In the genomic region with DNA sequence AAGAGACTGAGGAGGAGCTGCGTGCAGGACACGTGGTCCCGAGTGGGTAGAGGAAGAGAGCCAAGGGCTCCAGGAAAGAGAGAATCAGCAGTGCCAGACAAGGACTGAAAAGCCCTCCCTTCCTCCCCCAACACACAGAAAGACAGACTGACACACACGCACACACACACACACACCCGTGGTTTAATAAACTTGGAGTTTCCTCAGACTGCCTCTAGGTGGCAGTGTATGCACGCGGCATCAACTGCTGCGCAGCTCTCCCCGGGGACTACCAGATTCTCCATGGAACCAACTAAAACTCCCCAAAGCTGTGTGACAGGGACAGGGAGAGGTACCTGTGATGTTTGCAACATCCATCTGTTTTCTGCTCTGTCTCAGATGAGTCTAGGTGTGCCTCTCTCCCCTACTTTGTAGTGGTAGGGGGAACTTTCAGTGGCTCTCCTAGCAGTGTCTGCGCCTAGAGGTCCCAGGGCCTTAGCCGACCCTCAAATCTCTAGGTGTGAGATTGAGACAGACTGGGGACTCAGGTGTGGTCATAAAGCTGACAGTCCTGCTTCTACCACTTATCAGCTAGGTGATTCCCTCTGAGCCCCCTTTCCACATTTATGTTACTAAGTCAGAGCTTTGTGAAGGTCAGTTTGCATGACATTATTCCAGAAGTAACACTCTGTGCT, we compare ENCODE assay signal across 1 cellular context.
TF ChIP-seq lines count a peak whose summit lies in the region.

No MANE protein-coding gene starts in this region.

TF ChIP-seq in K562, 482 proteins besides CTCF, POLR2A, EP300 and RAD21 (continued from another document and continues in another):
- TF ChIP-seq, protein P1, sequence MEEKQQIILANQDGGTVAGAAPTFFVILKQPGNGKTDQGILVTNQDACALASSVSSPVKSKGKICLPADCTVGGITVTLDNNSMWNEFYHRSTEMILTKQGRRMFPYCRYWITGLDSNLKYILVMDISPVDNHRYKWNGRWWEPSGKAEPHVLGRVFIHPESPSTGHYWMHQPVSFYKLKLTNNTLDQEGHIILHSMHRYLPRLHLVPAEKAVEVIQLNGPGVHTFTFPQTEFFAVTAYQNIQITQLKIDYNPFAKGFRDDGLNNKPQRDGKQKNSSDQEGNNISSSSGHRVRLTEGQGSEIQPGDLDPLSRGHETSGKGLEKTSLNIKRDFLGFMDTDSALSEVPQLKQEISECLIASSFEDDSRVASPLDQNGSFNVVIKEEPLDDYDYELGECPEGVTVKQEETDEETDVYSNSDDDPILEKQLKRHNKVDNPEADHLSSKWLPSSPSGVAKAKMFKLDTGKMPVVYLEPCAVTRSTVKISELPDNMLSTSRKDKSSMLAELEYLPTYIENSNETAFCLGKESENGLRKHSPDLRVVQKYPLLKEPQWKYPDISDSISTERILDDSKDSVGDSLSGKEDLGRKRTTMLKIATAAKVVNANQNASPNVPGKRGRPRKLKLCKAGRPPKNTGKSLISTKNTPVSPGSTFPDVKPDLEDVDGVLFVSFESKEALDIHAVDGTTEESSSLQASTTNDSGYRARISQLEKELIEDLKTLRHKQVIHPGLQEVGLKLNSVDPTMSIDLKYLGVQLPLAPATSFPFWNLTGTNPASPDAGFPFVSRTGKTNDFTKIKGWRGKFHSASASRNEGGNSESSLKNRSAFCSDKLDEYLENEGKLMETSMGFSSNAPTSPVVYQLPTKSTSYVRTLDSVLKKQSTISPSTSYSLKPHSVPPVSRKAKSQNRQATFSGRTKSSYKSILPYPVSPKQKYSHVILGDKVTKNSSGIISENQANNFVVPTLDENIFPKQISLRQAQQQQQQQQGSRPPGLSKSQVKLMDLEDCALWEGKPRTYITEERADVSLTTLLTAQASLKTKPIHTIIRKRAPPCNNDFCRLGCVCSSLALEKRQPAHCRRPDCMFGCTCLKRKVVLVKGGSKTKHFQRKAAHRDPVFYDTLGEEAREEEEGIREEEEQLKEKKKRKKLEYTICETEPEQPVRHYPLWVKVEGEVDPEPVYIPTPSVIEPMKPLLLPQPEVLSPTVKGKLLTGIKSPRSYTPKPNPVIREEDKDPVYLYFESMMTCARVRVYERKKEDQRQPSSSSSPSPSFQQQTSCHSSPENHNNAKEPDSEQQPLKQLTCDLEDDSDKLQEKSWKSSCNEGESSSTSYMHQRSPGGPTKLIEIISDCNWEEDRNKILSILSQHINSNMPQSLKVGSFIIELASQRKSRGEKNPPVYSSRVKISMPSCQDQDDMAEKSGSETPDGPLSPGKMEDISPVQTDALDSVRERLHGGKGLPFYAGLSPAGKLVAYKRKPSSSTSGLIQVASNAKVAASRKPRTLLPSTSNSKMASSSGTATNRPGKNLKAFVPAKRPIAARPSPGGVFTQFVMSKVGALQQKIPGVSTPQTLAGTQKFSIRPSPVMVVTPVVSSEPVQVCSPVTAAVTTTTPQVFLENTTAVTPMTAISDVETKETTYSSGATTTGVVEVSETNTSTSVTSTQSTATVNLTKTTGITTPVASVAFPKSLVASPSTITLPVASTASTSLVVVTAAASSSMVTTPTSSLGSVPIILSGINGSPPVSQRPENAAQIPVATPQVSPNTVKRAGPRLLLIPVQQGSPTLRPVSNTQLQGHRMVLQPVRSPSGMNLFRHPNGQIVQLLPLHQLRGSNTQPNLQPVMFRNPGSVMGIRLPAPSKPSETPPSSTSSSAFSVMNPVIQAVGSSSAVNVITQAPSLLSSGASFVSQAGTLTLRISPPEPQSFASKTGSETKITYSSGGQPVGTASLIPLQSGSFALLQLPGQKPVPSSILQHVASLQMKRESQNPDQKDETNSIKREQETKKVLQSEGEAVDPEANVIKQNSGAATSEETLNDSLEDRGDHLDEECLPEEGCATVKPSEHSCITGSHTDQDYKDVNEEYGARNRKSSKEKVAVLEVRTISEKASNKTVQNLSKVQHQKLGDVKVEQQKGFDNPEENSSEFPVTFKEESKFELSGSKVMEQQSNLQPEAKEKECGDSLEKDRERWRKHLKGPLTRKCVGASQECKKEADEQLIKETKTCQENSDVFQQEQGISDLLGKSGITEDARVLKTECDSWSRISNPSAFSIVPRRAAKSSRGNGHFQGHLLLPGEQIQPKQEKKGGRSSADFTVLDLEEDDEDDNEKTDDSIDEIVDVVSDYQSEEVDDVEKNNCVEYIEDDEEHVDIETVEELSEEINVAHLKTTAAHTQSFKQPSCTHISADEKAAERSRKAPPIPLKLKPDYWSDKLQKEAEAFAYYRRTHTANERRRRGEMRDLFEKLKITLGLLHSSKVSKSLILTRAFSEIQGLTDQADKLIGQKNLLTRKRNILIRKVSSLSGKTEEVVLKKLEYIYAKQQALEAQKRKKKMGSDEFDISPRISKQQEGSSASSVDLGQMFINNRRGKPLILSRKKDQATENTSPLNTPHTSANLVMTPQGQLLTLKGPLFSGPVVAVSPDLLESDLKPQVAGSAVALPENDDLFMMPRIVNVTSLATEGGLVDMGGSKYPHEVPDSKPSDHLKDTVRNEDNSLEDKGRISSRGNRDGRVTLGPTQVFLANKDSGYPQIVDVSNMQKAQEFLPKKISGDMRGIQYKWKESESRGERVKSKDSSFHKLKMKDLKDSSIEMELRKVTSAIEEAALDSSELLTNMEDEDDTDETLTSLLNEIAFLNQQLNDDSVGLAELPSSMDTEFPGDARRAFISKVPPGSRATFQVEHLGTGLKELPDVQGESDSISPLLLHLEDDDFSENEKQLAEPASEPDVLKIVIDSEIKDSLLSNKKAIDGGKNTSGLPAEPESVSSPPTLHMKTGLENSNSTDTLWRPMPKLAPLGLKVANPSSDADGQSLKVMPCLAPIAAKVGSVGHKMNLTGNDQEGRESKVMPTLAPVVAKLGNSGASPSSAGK (IDR thresholded peaks at IDR 0.05): no peak
- TF ChIP-seq ZBTB2 (IDR thresholded peaks at IDR 0.05) (peak; percentile 51; the same call in 1 of the 2 replicates), TCF7L2 (IDR thresholded peaks at IDR 0.05; ENCODE audit: low read depth, low read length) (no peak), ZBTB5 (IDR thresholded peaks at IDR 0.05) (no peak), RBM22 (IDR thresholded peaks at IDR 0.05; ENCODE audit: low read depth, low read length, poor library complexity, severe bottlenecking) (no peak), TAF15 (IDR thresholded peaks at IDR 0.05; ENCODE audit: low read depth, low read length) (no peak), NUFIP1 (IDR thresholded peaks at IDR 0.05; ENCODE audit: partially characterized antibody) (peak; percentile 45), ZNF398 (CRISPR knock-in tag; IDR thresholded peaks at IDR 0.05) (no peak), SREBF1 (IDR thresholded peaks at IDR 0.05; ENCODE audit: borderline replicate concordance, low read depth, low read length) (no peak), BMI1 (IDR thresholded peaks at IDR 0.05; ENCODE audit: low read length) (no peak), XRCC4 (IDR thresholded peaks at IDR 0.05; ENCODE audit: extremely low read depth, insufficient read depth, insufficient read length) (no peak), EP400 (IDR thresholded peaks at IDR 0.05) (no peak), XRCC5 (IDR thresholded peaks at IDR 0.05; ENCODE audit: low read depth, low read length) (peak; percentile 96), ZNF551 (CRISPR knock-in tag; IDR thresholded peaks at IDR 0.05) (no peak), PHTF2 (CRISPR knock-in tag; IDR thresholded peaks at IDR 0.05) (no peak), COPS2 (conservative IDR thresholded peaks at IDR 0.05) (no peak), RBM15 (IDR thresholded peaks at IDR 0.05; ENCODE audit: insufficient read depth, low read length) (no peak), FOXK2 (conservative IDR thresholded peaks at IDR 0.05 in 1 of 2, IDR thresholded peaks at IDR 0.05 in 1 of 2; ENCODE audit: low read depth in 2 of 2) (peak; percentile 42 to 53; a peak in 2 of 4 replicates), ARID1B (IDR thresholded peaks at IDR 0.05) (no peak; the same call in 1 of the 2 replicates), ZBTB17 (CRISPR knock-in tag; IDR thresholded peaks at IDR 0.05) (no peak), CEBPZ (IDR thresholded peaks at IDR 0.05; ENCODE audit: borderline replicate concordance, low read depth, low read length) (no peak), GTF2A2 (tag; IDR thresholded peaks at IDR 0.05) (no peak), SAP30 (IDR thresholded peaks at IDR 0.05; ENCODE audit: borderline replicate concordance, insufficient read depth, low read depth, low read length, poor library complexity, severe bottlenecking) (no peak), OTX1 (CRISPR knock-in tag; IDR thresholded peaks at IDR 0.05) (no peak; the same call in 1 of the 2 replicates), ZNF695 (CRISPR knock-in tag; IDR thresholded peaks at IDR 0.05) (no peak), CHD4 (IDR thresholded peaks at IDR 0.05; ENCODE audit: insufficient read depth, insufficient replicate concordance, low read depth, low read length, poor library complexity, severe bottlenecking) (no peak), KLF10 (CRISPR knock-in tag; IDR thresholded peaks at IDR 0.05) (no peak)
- TF ChIP-seq, protein P2, sequence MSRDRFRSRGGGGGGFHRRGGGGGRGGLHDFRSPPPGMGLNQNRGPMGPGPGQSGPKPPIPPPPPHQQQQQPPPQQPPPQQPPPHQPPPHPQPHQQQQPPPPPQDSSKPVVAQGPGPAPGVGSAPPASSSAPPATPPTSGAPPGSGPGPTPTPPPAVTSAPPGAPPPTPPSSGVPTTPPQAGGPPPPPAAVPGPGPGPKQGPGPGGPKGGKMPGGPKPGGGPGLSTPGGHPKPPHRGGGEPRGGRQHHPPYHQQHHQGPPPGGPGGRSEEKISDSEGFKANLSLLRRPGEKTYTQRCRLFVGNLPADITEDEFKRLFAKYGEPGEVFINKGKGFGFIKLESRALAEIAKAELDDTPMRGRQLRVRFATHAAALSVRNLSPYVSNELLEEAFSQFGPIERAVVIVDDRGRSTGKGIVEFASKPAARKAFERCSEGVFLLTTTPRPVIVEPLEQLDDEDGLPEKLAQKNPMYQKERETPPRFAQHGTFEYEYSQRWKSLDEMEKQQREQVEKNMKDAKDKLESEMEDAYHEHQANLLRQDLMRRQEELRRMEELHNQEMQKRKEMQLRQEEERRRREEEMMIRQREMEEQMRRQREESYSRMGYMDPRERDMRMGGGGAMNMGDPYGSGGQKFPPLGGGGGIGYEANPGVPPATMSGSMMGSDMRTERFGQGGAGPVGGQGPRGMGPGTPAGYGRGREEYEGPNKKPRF (IDR thresholded peaks at IDR 0.05; ENCODE audit: low read depth, low read length): no peak
- TF ChIP-seq, protein P3, sequence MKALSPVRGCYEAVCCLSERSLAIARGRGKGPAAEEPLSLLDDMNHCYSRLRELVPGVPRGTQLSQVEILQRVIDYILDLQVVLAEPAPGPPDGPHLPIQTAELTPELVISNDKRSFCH (CRISPR knock-in tag; IDR thresholded peaks at IDR 0.05): no peak
- TF ChIP-seq, protein P3 (tag; IDR thresholded peaks at IDR 0.05): no peak
